In the genomic region with DNA sequence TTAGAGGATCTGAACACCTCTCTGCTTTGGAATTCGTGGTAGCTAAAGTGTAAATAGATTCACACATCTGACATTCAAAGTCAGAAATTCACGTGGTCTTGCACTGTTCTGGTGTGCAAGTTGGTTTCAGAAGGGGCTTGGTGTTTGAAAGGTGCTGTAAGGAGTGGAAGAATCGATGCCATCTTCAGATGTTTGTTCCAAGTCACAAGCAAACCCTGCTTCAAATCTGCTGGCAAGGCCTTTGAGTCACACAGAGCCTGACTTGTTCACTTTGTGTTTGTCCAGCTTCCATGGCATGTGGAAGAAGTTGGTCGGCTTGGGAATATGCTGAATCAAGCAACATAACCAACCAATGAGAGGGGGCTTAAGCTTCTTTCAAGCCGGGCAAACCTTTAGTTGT, we compare ENCODE assay signal across 39 cellular contexts. TPM values are rescaled to one million over a fixed set of nuclear protein-coding genes. Genes with fewer than 3 reads are reported as not detected.
"Had no signal": no experiment of that assay in that cellular context is flagged by ENCODE, and none has a peak within 500 bp of the region (broad histone marks: within the 10 kb centered on the region; RNA-seq: fewer than 3 reads in every experiment).

No MANE protein-coding gene starts in this region.

- H3K27me3 ChIP-seq: adrenal gland, ascending aorta, body of pancreas, brain microvascular endothelial cell, cardiac muscle cell had no signal

- H3K4me1 Mint-ChIP-seq: activated naive CD4-positive, alpha-beta T cell treated with anti-CD3 and anti-CD28 coated beads, Interleukin-2, amount 10 ng/mL, durations not matched to agents 7 days and 5 days; activated naive CD4-positive, alpha-beta T cell treated with anti-CD3 and anti-CD28 coated beads, Interleukin-2, amount 50 U/mL, for 24 hours; activated naive CD8-positive, alpha-beta T cell treated with anti-CD3 and anti-CD28 coated beads for 36 hours; activated naive CD8-positive, alpha-beta T cell treated with anti-CD3 and anti-CD28 coated beads, Interleukin-2, amount 50 U/mL, for 24 hours; activated T-helper 17 cell treated with anti-CD3 and anti-CD28 coated beads, Interleukin-2, amount 50 U/mL, for 72 hours; brain; central memory CD8-positive, alpha-beta T cell had no signal

- H3K27ac ChIP-seq: adrenal gland, ascending aorta, body of pancreas, brain microvascular endothelial cell, breast epithelium, cardiac muscle cell had no signal

- H3K4me3 ChIP-seq: adrenal gland, ascending aorta, body of pancreas, breast epithelium, cardiac muscle cell had no signal

- H3K27ac Mint-ChIP-seq: activated naive CD4-positive, alpha-beta T cell treated with anti-CD3 and anti-CD28 coated beads for 36 hours; activated naive CD4-positive, alpha-beta T cell treated with anti-CD3 and anti-CD28 coated beads, Interleukin-2, amount 10 ng/mL, durations not matched to agents 7 days and 5 days; activated naive CD4-positive, alpha-beta T cell treated with anti-CD3 and anti-CD28 coated beads, Interleukin-2, amount 50 U/mL, for 24 hours; activated naive CD4-positive, alpha-beta T cell treated with anti-CD3 and anti-CD28 coated beads, Interleukin-2, amount 50 U/mL, for 72 hours; activated naive CD8-positive, alpha-beta T cell; activated naive CD8-positive, alpha-beta T cell treated with anti-CD3 and anti-CD28 coated beads for 36 hours; activated naive CD8-positive, alpha-beta T cell treated with anti-CD3 and anti-CD28 coated beads, Interleukin-2, amount 10 ng/mL, durations not matched to agents 7 days and 5 days; activated naive CD8-positive, alpha-beta T cell treated with anti-CD3 and anti-CD28 coated beads, Interleukin-2, amount 50 U/mL, for 24 hours; activated T-cell treated with anti-CD3 and anti-CD28 coated beads, Interleukin-2, amount 50 U/mL, for 24 hours; activated T-cell treated with anti-CD3 and anti-CD28 coated beads, Interleukin-2, amount 50 U/mL, for 72 hours; activated T-helper 1 cell treated with anti-CD3 and anti-CD28 coated beads, Interleukin-12 subunit alpha, Interleukin-12 subunit beta, Interleukin-2, Interleukin-4 antibody, amounts not matched to agents 30 ng/mL and 10 ng/mL and 1 ng/mL, durations not matched to agents 14 hours and 24 hours and 36 hours; activated T-helper 17 cell treated with anti-CD3 and anti-CD28 coated beads, Interleukin-2, amount 50 U/mL, for 72 hours; activated T-helper 2 cell treated with anti-CD3 and anti-CD28 coated beads, Interferon-gamma antibody, Interleukin-2, Interleukin-4, amounts not matched to agents 10 μg/mL and 5 μg/mL and 100 μg/mL, durations not matched to agents 14 hours and 24 hours and 36 hours; brain had no signal

- H3K4me1 ChIP-seq: adrenal gland, ascending aorta, body of pancreas, breast epithelium had no signal

- H3K4me3 Mint-ChIP-seq: activated naive CD4-positive, alpha-beta T cell treated with anti-CD3 and anti-CD28 coated beads for 36 hours; activated naive CD4-positive, alpha-beta T cell treated with anti-CD3 and anti-CD28 coated beads, Interleukin-2, amount 10 ng/mL, durations not matched to agents 7 days and 5 days; activated naive CD4-positive, alpha-beta T cell treated with anti-CD3 and anti-CD28 coated beads, Interleukin-2, amount 50 U/mL, for 24 hours; activated naive CD8-positive, alpha-beta T cell; activated naive CD8-positive, alpha-beta T cell treated with anti-CD3 and anti-CD28 coated beads for 36 hours; activated naive CD8-positive, alpha-beta T cell treated with anti-CD3 and anti-CD28 coated beads, Interleukin-2, amount 10 ng/mL, durations not matched to agents 7 days and 5 days; activated naive CD8-positive, alpha-beta T cell treated with anti-CD3 and anti-CD28 coated beads, Interleukin-2, amount 50 U/mL, for 24 hours; activated T-cell treated with anti-CD3 and anti-CD28 coated beads, Interleukin-2, amount 50 U/mL, for 24 hours; activated T-cell treated with anti-CD3 and anti-CD28 coated beads, Interleukin-2, amount 50 U/mL, for 4 hours; activated T-cell treated with anti-CD3 and anti-CD28 coated beads, Interleukin-2, amount 50 U/mL, for 72 hours; activated T-helper 1 cell treated with anti-CD3 and anti-CD28 coated beads, Interleukin-12 subunit alpha, Interleukin-12 subunit beta, Interleukin-2, Interleukin-4 antibody, amounts not matched to agents 30 ng/mL and 10 ng/mL and 1 ng/mL, durations not matched to agents 14 hours and 24 hours and 36 hours; activated T-helper 17 cell treated with anti-CD3 and anti-CD28 coated beads, Interleukin-2, amount 50 U/mL, for 72 hours; brain; central memory CD8-positive, alpha-beta T cell had no signal

- H3K36me3 Mint-ChIP-seq: activated naive CD4-positive, alpha-beta T cell treated with anti-CD3 and anti-CD28 coated beads, Interleukin-2, amount 10 ng/mL, durations not matched to agents 7 days and 5 days; activated naive CD4-positive, alpha-beta T cell treated with anti-CD3 and anti-CD28 coated beads, Interleukin-2, amount 50 U/mL, for 24 hours; activated naive CD8-positive, alpha-beta T cell treated with anti-CD3 and anti-CD28 coated beads for 36 hours; activated naive CD8-positive, alpha-beta T cell treated with anti-CD3 and anti-CD28 coated beads, Interleukin-2, amount 10 ng/mL, durations not matched to agents 7 days and 5 days; brain had no signal

- DNase-seq: activated effector memory CD4-positive, alpha-beta T cell treated with anti-CD3 and anti-CD28 coated beads, Interleukin-2, amount 50 U/mL, for 16 hours; activated effector memory CD4-positive, alpha-beta T cell treated with Interleukin-2 at 50 U/mL for 16 hours; activated gamma-delta T cell; activated gamma-delta T cell treated with Interleukin-2 at 50 U/mL for 16 hours; activated naive CD4-positive, alpha-beta T cell; activated naive CD4-positive, alpha-beta T cell treated with anti-CD3 and anti-CD28 coated beads for 36 hours; activated naive CD4-positive, alpha-beta T cell treated with anti-CD3 and anti-CD28 coated beads, Interleukin-2, amount 10 ng/mL, durations not matched to agents 7 days and 5 days; activated naive CD4-positive, alpha-beta T cell treated with anti-CD3 and anti-CD28 coated beads, Interleukin-2, amount 50 U/mL, for 16 hours; activated naive CD4-positive, alpha-beta T cell treated with Interleukin-2 at 50 U/mL for 16 hours; activated naive CD8-positive, alpha-beta T cell treated with anti-CD3 and anti-CD28 coated beads for 36 hours; activated naive CD8-positive, alpha-beta T cell treated with anti-CD3 and anti-CD28 coated beads, Interleukin-2, amount 10 ng/mL, durations not matched to agents 7 days and 5 days; activated naive CD8-positive, alpha-beta T cell treated with anti-CD3 and anti-CD28 coated beads, Interleukin-2, amount 50 U/mL, for 24 hours; activated T-cell treated with anti-CD3 and anti-CD28 coated beads, Interleukin-2, amount 50 U/mL, for 1 hour; activated T-cell treated with anti-CD3 and anti-CD28 coated beads, Interleukin-2, amount 50 U/mL, for 24 hours; activated T-cell treated with anti-CD3 and anti-CD28 coated beads, Interleukin-2, amount 50 U/mL, for 4 hours; activated T-cell treated with anti-CD3 and anti-CD28 coated beads, Interleukin-2, amount 50 U/mL, for 48 hours; activated T-cell treated with anti-CD3 and anti-CD28 coated beads, Interleukin-2, amount 50 U/mL, for 72 hours; adrenal gland; amniotic stem cell; amygdala; anterior cingulate cortex; aorta; body of pancreas; brain microvascular endothelial cell; caudate nucleus; central memory CD4-positive, alpha-beta T cell; cerebellar nuclear complex had no signal

- H3K27me3 Mint-ChIP-seq: activated naive CD8-positive, alpha-beta T cell; activated naive CD8-positive, alpha-beta T cell treated with anti-CD3 and anti-CD28 coated beads for 36 hours; activated naive CD8-positive, alpha-beta T cell treated with anti-CD3 and anti-CD28 coated beads, Interleukin-2, amount 10 ng/mL, durations not matched to agents 7 days and 5 days; activated T-cell treated with anti-CD3 and anti-CD28 coated beads, Interleukin-2, amount 50 U/mL, for 24 hours had no signal

- H3K9me3 Mint-ChIP-seq: activated naive CD4-positive, alpha-beta T cell treated with anti-CD3 and anti-CD28 coated beads, Interleukin-2, amount 50 U/mL, for 24 hours had no signal

- H3K9me3 ChIP-seq: adrenal gland, ascending aorta, body of pancreas, breast epithelium had no signal

- H3K36me3 ChIP-seq: adrenal gland, ascending aorta, brain microvascular endothelial cell, breast epithelium, cardiac muscle cell had no signal

RNA-seq across cellular contexts. Expression of a gene that starts 44.3 kb away (rescaled TPM):
- total RNA-seq: activated naive CD4-positive, alpha-beta T cell treated with anti-CD3 and anti-CD28 coated beads for 36 hours; activated naive CD4-positive, alpha-beta T cell treated with anti-CD3 and anti-CD28 coated beads, Interleukin-2, amount 50 U/mL, for 72 hours; activated naive CD8-positive, alpha-beta T cell treated with anti-CD3 and anti-CD28 coated beads for 36 hours; activated naive CD8-positive, alpha-beta T cell treated with anti-CD3 and anti-CD28 coated beads, Interleukin-2, amount 10 ng/mL, durations not matched to agents 7 days and 5 days; activated T-cell treated with anti-CD3 and anti-CD28 coated beads, Interleukin-2, amount 50 U/mL, for 4 hours; activated T-helper 1 cell treated with anti-CD3 and anti-CD28 coated beads, Interleukin-12 subunit alpha, Interleukin-12 subunit beta, Interleukin-2, Interleukin-4 antibody, amounts not matched to agents 30 ng/mL and 10 ng/mL and 1 ng/mL, durations not matched to agents 14 hours and 24 hours and 36 hours; ascending aorta; breast epithelium; cardiac septum had no signal
